ENCODE assay signal across 26 cellular contexts in the genomic region with DNA sequence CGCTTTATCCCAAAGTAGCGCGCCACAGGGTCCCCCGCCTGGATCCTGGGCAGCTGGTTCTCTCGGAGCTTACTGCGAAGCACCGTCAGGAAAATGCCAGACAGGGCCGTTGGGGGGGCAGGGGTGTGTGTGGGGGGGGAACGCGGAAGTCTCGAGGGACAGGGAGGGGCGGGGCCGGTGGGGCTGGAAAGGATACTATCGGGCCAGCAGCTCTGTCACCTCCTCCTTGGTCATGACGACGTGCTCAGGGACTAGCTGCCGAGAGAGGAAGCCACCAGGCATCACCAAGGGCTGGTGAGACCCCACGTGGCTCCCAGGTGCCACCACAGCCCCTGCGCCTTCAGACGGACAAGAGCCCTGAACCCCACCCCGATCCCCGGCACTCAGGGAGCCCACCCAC. TPM values are rescaled to one million over a fixed set of nuclear protein-coding genes. Genes with fewer than 3 reads are reported as not detected.
A peak's percentile ranks its signal among the peaks of the same experiment; 100 is the strongest.
DNase-seq lines count a peak whose midpoint lies in the region; ATAC-seq and TF ChIP-seq lines count a peak whose summit lies in the region.
"Had no signal": no experiment of that assay in that cellular context is flagged by ENCODE, and none has a peak within 500 bp of the region (broad histone marks: within the 10 kb centered on the region; RNA-seq: fewer than 3 reads in every experiment).

No MANE protein-coding gene starts in this region.

- CTCF ChIA-PET in activated CD4-positive, alpha-beta T cell treated with anti-CD3 and anti-CD28 coated beads, Interleukin-2, amount 10 ng/mL, durations not matched to agents 7 days and 5 days (lab: Charles Lee), result interaction anchor here (0.9 to 2.4 kb wide), 4 partner anchors 10 to 155 kb away, joined by 3 to 8 read pairs (median 4); a partner anchor contains a TSS

- TF ChIP-seq CTCF in OCI-LY1 (IDR thresholded peaks at IDR 0.05; ENCODE audit: low read length) (no peak; the same call in 1 of the 2 replicates), neutrophil (IDR thresholded peaks at IDR 0.05) (no peak), progenitor cell of endocrine pancreas (IDR thresholded peaks at IDR 0.05; ENCODE audit: unreplicated experiment) (no peak)

- H3K27me3 ChIP-seq in OCI-LY1 (ENCODE audit: insufficient read depth, low read length), result no peaks in the 10 kb centered on the region
- H3K27me3 ChIP-seq in neutrophil, result no peaks in the 10 kb centered on the region

- H3K4me1 ChIP-seq in OCI-LY1 (ENCODE audit: insufficient read depth, low read length, severe bottlenecking), result peaks cover 55% of the 10 kb centered on the region
- H3K4me1 ChIP-seq in neutrophil (ENCODE audit: control insufficient read depth in 1 of 2, insufficient read depth in 1 of 2, low read depth in 1 of 2, low read length in 1 of 2), result peaks cover 50 to 60% of the 10 kb centered on the region in 2 experiments

- H3K27me3 Mint-ChIP-seq in activated CD4-positive, alpha-beta T cell treated with anti-CD3 and anti-CD28 coated beads, Interleukin-2, amount 10 ng/mL, durations not matched to agents 24 days and 14 days, result no peaks in the 10 kb centered on the region
- H3K27me3 Mint-ChIP-seq in activated CD4-positive, alpha-beta T cell treated with anti-CD3 and anti-CD28 coated beads, Interleukin-2, amount 10 ng/mL, durations not matched to agents 7 days and 5 days, result no peaks in the 10 kb centered on the region
- H3K27me3 Mint-ChIP-seq in activated naive CD8-positive, alpha-beta T cell, result no peaks in the 10 kb centered on the region
- H3K27me3 Mint-ChIP-seq in progenitor cell of endocrine pancreas, result no peaks in the 10 kb centered on the region
- H3K27me3 Mint-ChIP-seq: stimulated activated naive CD8-positive, alpha-beta T cell treated with anti-CD3 and anti-CD28 coated beads, Interleukin-15, Interleukin-2, amounts not matched to agents 100 ng/mL and 50 ng/mL, for 24 hours had no signal

- ATAC-seq in GM18873 (IDR thresholded peaks at IDR 0.05; ENCODE audit: low FRiP score, unreplicated experiment), result no peak
- ATAC-seq in HG02623 (IDR thresholded peaks at IDR 0.05; ENCODE audit: unreplicated experiment), result no peak
- ATAC-seq: WTC11 had no signal

- H3F3A ChIP-seq in OCI-LY1 (ENCODE audit: insufficient read depth, low read length), result peaks cover 2% of the 10 kb centered on the region; the same call in 1 of the 2 replicates

- H3K27ac Mint-ChIP-seq in activated CD4-positive, alpha-beta T cell treated with anti-CD3 and anti-CD28 coated beads, Interleukin-2, amount 10 ng/mL, durations not matched to agents 24 days and 14 days, result no peak overlapping the region
- no peak overlapping the region for H3K27ac Mint-ChIP-seq in activated CD4-positive, alpha-beta T cell treated with anti-CD3 and anti-CD28 coated beads, Interleukin-2, amount 10 ng/mL, durations not matched to agents 7 days and 5 days
- no peak overlapping the region for H3K27ac Mint-ChIP-seq in activated naive CD8-positive, alpha-beta T cell
- no peak overlapping the region for H3K27ac Mint-ChIP-seq in progenitor cell of endocrine pancreas
- H3K27ac Mint-ChIP-seq: stimulated activated naive CD8-positive, alpha-beta T cell treated with anti-CD3 and anti-CD28 coated beads, Interleukin-15, Interleukin-2, amounts not matched to agents 100 ng/mL and 50 ng/mL, for 24 hours; WTC11 had no signal

- H3K4me1 Mint-ChIP-seq in activated CD4-positive, alpha-beta T cell treated with anti-CD3 and anti-CD28 coated beads, Interleukin-2, amount 10 ng/mL, durations not matched to agents 24 days and 14 days, result peaks cover 20% of the 10 kb centered on the region
- peaks cover 50% of the 10 kb centered on the region for H3K4me1 Mint-ChIP-seq in activated CD4-positive, alpha-beta T cell treated with anti-CD3 and anti-CD28 coated beads, Interleukin-2, amount 10 ng/mL, durations not matched to agents 7 days and 5 days
- H3K4me1 Mint-ChIP-seq in activated naive CD8-positive, alpha-beta T cell (ENCODE audit: low read depth), result peaks cover 45% of the 10 kb centered on the region
- H3K4me1 Mint-ChIP-seq in progenitor cell of endocrine pancreas (ENCODE audit: low read depth), result peaks cover 10% of the 10 kb centered on the region

- H3K4me2 ChIP-seq in OCI-LY1 (ENCODE audit: low read length), result no peak overlapping the region; the same call in 1 of the 2 replicates

- H3K4me3 ChIP-seq in OCI-LY1 (ENCODE audit: low read depth, low read length, poor library complexity, severe bottlenecking), result no peak overlapping the region
- no peak overlapping the region for H3K4me3 ChIP-seq in neutrophil (ENCODE audit: low read depth in 1 of 2, low read length in 1 of 2)
- H3K4me3 ChIP-seq: lung, SK-N-MC, skin epidermis had no signal

- no peaks in the 10 kb centered on the region for H3K9me2 ChIP-seq in OCI-LY1 (ENCODE audit: low read depth, low read length)

- H3K27ac ChIP-seq in OCI-LY1 (ENCODE audit: low read depth, low read length, poor library complexity, severe bottlenecking), result peak overlapping the region; percentile 89
- H3K27ac ChIP-seq in neutrophil, result peak overlapping the region; percentile 93
- H3K27ac ChIP-seq: 22Rv1, HL-60, SK-N-MC had no signal

- DNase-seq in activated CD4-positive, alpha-beta T cell treated with anti-CD3 and anti-CD28 coated beads, Interleukin-2, amount 10 ng/mL, durations not matched to agents 24 days and 14 days, result peak; percentile 71
- DNase-seq in activated CD4-positive, alpha-beta T cell treated with anti-CD3 and anti-CD28 coated beads, Interleukin-2, amount 10 ng/mL, durations not matched to agents 7 days and 5 days, result no peak
- DNase-seq in progenitor cell of endocrine pancreas (ENCODE audit: low spot score, unreplicated experiment), result no peak
- DNase-seq: AML-193; amygdala; Calu3; cortex of kidney; GOT3; NCI-H1417; NCI-H2107; NCI-H510A treated with DMSO at 0.1 percent for 48 hours; stimulated activated CD4-positive, alpha-beta T cell treated with anti-CD3 and anti-CD28 coated beads, Interleukin-1b, Interleukin-23, amount 100 ng/mL, for 48 hours; T-helper 9 cell; trophoblast cell had no signal

- H3K9me3 Mint-ChIP-seq in activated CD4-positive, alpha-beta T cell treated with anti-CD3 and anti-CD28 coated beads, Interleukin-2, amount 10 ng/mL, durations not matched to agents 24 days and 14 days, result no peaks in the 10 kb centered on the region
- H3K9me3 Mint-ChIP-seq in activated CD4-positive, alpha-beta T cell treated with anti-CD3 and anti-CD28 coated beads, Interleukin-2, amount 10 ng/mL, durations not matched to agents 7 days and 5 days, result no peaks in the 10 kb centered on the region
- no peaks in the 10 kb centered on the region for H3K9me3 Mint-ChIP-seq in activated naive CD8-positive, alpha-beta T cell (ENCODE audit: low read depth)
- no peaks in the 10 kb centered on the region for H3K9me3 Mint-ChIP-seq in progenitor cell of endocrine pancreas (ENCODE audit: low read depth)
- H3K9me3 Mint-ChIP-seq: stimulated activated naive CD8-positive, alpha-beta T cell treated with anti-CD3 and anti-CD28 coated beads, Interleukin-15, Interleukin-2, amounts not matched to agents 100 ng/mL and 50 ng/mL, for 24 hours; WTC11 had no signal

- H3K36me3 ChIP-seq in OCI-LY1 (ENCODE audit: insufficient read depth, low read length), result peaks cover 68% of the 10 kb centered on the region
- peaks cover 62% of the 10 kb centered on the region for H3K36me3 ChIP-seq in neutrophil

- H3K4me3 Mint-ChIP-seq in activated CD4-positive, alpha-beta T cell treated with anti-CD3 and anti-CD28 coated beads, Interleukin-2, amount 10 ng/mL, durations not matched to agents 24 days and 14 days, result no peak overlapping the region
- H3K4me3 Mint-ChIP-seq in activated CD4-positive, alpha-beta T cell treated with anti-CD3 and anti-CD28 coated beads, Interleukin-2, amount 10 ng/mL, durations not matched to agents 7 days and 5 days, result no peak overlapping the region
- H3K4me3 Mint-ChIP-seq in activated naive CD8-positive, alpha-beta T cell, result peak overlapping the region; percentile 27
- H3K4me3 Mint-ChIP-seq in progenitor cell of endocrine pancreas (ENCODE audit: low read depth), result no peak overlapping the region
- H3K4me3 Mint-ChIP-seq: WTC11 had no signal

- H3K9ac ChIP-seq in OCI-LY1 (ENCODE audit: low read length), result no peak overlapping the region

- H4K20me1 ChIP-seq in OCI-LY1 (ENCODE audit: insufficient read depth, low read length), result no peaks in the 10 kb centered on the region

- intact Hi-C loops in activated CD4-positive, alpha-beta T cell treated with anti-CD3 and anti-CD28 coated beads, Interleukin-2, amount 10 ng/mL, durations not matched to agents 24 days and 14 days (cut with micrococcal nuclease), result no loop called here

- peaks cover 12% of the 10 kb centered on the region for H3K79me2 ChIP-seq in OCI-LY1 (ENCODE audit: insufficient read depth, low read length)

- peaks cover 41% of the 10 kb centered on the region for H3K36me3 Mint-ChIP-seq in activated CD4-positive, alpha-beta T cell treated with anti-CD3 and anti-CD28 coated beads, Interleukin-2, amount 10 ng/mL, durations not matched to agents 24 days and 14 days (ENCODE audit: low read depth)
- H3K36me3 Mint-ChIP-seq in activated CD4-positive, alpha-beta T cell treated with anti-CD3 and anti-CD28 coated beads, Interleukin-2, amount 10 ng/mL, durations not matched to agents 7 days and 5 days (ENCODE audit: low read depth), result peaks cover 33% of the 10 kb centered on the region
- peaks cover 4% of the 10 kb centered on the region for H3K36me3 Mint-ChIP-seq in activated naive CD8-positive, alpha-beta T cell
- peaks cover 7% of the 10 kb centered on the region for H3K36me3 Mint-ChIP-seq in progenitor cell of endocrine pancreas (ENCODE audit: insufficient read depth)

- H3K9me3 ChIP-seq in OCI-LY1 (ENCODE audit: low read length) (no peaks in the 10 kb centered on the region), neutrophil (no peaks in the 10 kb centered on the region)

- POLR2A ChIA-PET in activated CD4-positive, alpha-beta T cell treated with anti-CD3 and anti-CD28 coated beads, Interleukin-2, amount 10 ng/mL, durations not matched to agents 7 days and 5 days (lab: Charles Lee), result interaction anchor here (0.6 kb wide), 1 partner anchor 22 kb away, joined by 3 read pairs; no protein-coding TSS in a partner anchor

- no peak overlapping the region for H2AFZ ChIP-seq in OCI-LY1 (ENCODE audit: low read length)

RNA-seq across cellular contexts. Expression of a gene that starts 5.3 kb away (rescaled TPM):
- 273 and 274 TPM in 2 replicates for total RNA-seq in activated CD4-positive, alpha-beta T cell treated with anti-CD3 and anti-CD28 coated beads, Interleukin-2, amount 10 ng/mL, durations not matched to agents 24 days and 14 days
- total RNA-seq in activated CD4-positive, alpha-beta T cell treated with anti-CD3 and anti-CD28 coated beads, Interleukin-2, amount 10 ng/mL, durations not matched to agents 7 days and 5 days, result 100 to 1,000 TPM; 120 to 133 TPM
- total RNA-seq in progenitor cell of endocrine pancreas, result 161 TPM in 2 replicates

RNA-seq across cellular contexts. Expression of a gene that starts 13.9 kb away (rescaled TPM):
- total RNA-seq in activated CD4-positive, alpha-beta T cell treated with anti-CD3 and anti-CD28 coated beads, Interleukin-2, amount 10 ng/mL, durations not matched to agents 24 days and 14 days, result 225 and 239 TPM in 2 replicates
- total RNA-seq in activated CD4-positive, alpha-beta T cell treated with anti-CD3 and anti-CD28 coated beads, Interleukin-2, amount 10 ng/mL, durations not matched to agents 7 days and 5 days, result 100 to 1,000 TPM; 106 to 114 TPM
- 231 and 236 TPM in 2 replicates for total RNA-seq in progenitor cell of endocrine pancreas

RNA-seq across cellular contexts. Expression of a gene that starts 22.9 kb away (rescaled TPM):
- 176 and 183 TPM in 2 replicates for total RNA-seq in activated CD4-positive, alpha-beta T cell treated with anti-CD3 and anti-CD28 coated beads, Interleukin-2, amount 10 ng/mL, durations not matched to agents 24 days and 14 days
- 100 to 1,000 TPM; 487 to 570 TPM for total RNA-seq in activated CD4-positive, alpha-beta T cell treated with anti-CD3 and anti-CD28 coated beads, Interleukin-2, amount 10 ng/mL, durations not matched to agents 7 days and 5 days
- total RNA-seq in progenitor cell of endocrine pancreas, result 6.1 and 8.1 TPM in 2 replicates

RNA-seq across cellular contexts. Expression of a gene that starts 50.0 kb away (rescaled TPM):
- total RNA-seq in activated CD4-positive, alpha-beta T cell treated with anti-CD3 and anti-CD28 coated beads, Interleukin-2, amount 10 ng/mL, durations not matched to agents 24 days and 14 days, result 15.8 TPM in 2 replicates
- total RNA-seq in activated CD4-positive, alpha-beta T cell treated with anti-CD3 and anti-CD28 coated beads, Interleukin-2, amount 10 ng/mL, durations not matched to agents 7 days and 5 days, result 10 to 100 TPM; 75.9 to 87.5 TPM
- total RNA-seq in progenitor cell of endocrine pancreas, result 54.6 and 57.3 TPM in 2 replicates

Comparison
In these comparisons a context has a peak if more than half of its experiments do, and no peak if none do; other contexts are left out.
1. RNA of a gene that starts 22.9 kb away (total RNA-seq): 487 to 570 TPM in activated CD4-positive, alpha-beta T cell treated with anti-CD3 and anti-CD28 coated beads, Interleukin-2, amount 10 ng/mL, durations not matched to agents 7 days and 5 days and 176 to 183 TPM in activated CD4-positive, alpha-beta T cell treated with anti-CD3 and anti-CD28 coated beads, Interleukin-2, amount 10 ng/mL, durations not matched to agents 24 days and 14 days; 6.1 to 8.1 TPM in progenitor cell of endocrine pancreas; every median in the first group is over 10 times any median in the second.